In genomic region chr2:176483481-176483880, GRCh38 we compare ENCODE assay signal across 23 cellular contexts.
DNase-seq lines count a peak whose midpoint lies in the region; ATAC-seq, FAIRE-seq and TF ChIP-seq lines count a peak whose summit lies in the region.
"Had no signal": no experiment of that assay in that cellular context is flagged by ENCODE, and none has a peak within 500 bp of the region (broad histone marks: within the 10 kb centered on the region; RNA-seq: fewer than 3 reads in every experiment).

No MANE protein-coding gene starts in this region.

- DNase-seq in SK-N-SH (no peak), keratinocyte (ENCODE audit: low read depth, low spot score) (no peak), colonic mucosa (no peak)
- DNase-seq: Caco-2; CD4-positive, CD25-positive, alpha-beta regulatory T cell; CD8-positive, alpha-beta T cell; DMS153; DND-41; GDM1; GM23248; H7; HCEC 1CT had no signal

- H3K27ac Mint-ChIP-seq in nephron, result peak overlapping the region; percentile 58 to 87 (median 67)
- H3K27ac Mint-ChIP-seq: B cell; CD4-positive, CD25-positive, alpha-beta regulatory T cell; CD8-positive, alpha-beta T cell had no signal

- POLR2A ChIA-PET in SK-N-SH (lab: Yijun Ruan, JAX), result no interaction called here

- H3K27ac ChIP-seq in SK-N-SH (ENCODE audit: low read depth in 2 of 2, low read length in 1 of 2) (no peak overlapping the region), keratinocyte (ENCODE audit: control insufficient read depth, insufficient read depth, low read length) (no peak overlapping the region), colonic mucosa (no peak overlapping the region)
- H3K27ac ChIP-seq: 22Rv1, BLaER1, C4-2B, GM23248 had no signal

- no peaks in the 10 kb centered on the region; the same call in 1 of the 2 replicates for H3K9me3 ChIP-seq in SK-N-SH
- H3K9me3 ChIP-seq in keratinocyte (ENCODE audit: control insufficient read depth, low read depth, low read length), result no peaks in the 10 kb centered on the region
- H3K9me3 ChIP-seq in colonic mucosa, result no peaks in the 10 kb centered on the region
- H3K9me3 ChIP-seq: BLaER1, Caco-2 had no signal

- H3K36me3 ChIP-seq in SK-N-SH (replicated peaks in 1 of 2; ENCODE audit: control insufficient read depth in 1 of 2, insufficient read depth in 2 of 2, low read length in 1 of 2) (no peaks in the 10 kb centered on the region), keratinocyte (ENCODE audit: control insufficient read depth in 2 of 2, extremely low read depth in 1 of 2, insufficient read depth in 2 of 2, low read length in 2 of 2) (no peaks in the 10 kb centered on the region), colonic mucosa (no peaks in the 10 kb centered on the region)
- H3K36me3 ChIP-seq: BLaER1 had no signal

- WGBS in SK-N-SH (ENCODE audit: low lambda C conversion rate), result 73% methylated on average over 7 of the region's 7 CpGs

- H3K4me3 ChIP-seq in SK-N-SH (ENCODE audit: low read depth in 2 of 2, low read length in 1 of 2) (no peak overlapping the region), keratinocyte (ENCODE audit: control insufficient read depth in 2 of 3, extremely low read depth in 1 of 3, insufficient read depth in 2 of 3, low read depth in 1 of 3, low read length in 3 of 3) (no peak overlapping the region), colonic mucosa (no peak overlapping the region)
- H3K4me3 ChIP-seq: BLaER1, GM23248 had no signal

- ATAC-seq in SK-N-SH treated with all-trans-retinoic acid at 6 μM for 48 hours (peak; percentile 4; the same call in 1 of the 3 replicates), HG03139 (IDR thresholded peaks at IDR 0.05; ENCODE audit: unreplicated experiment) (no peak), GM18498 (IDR thresholded peaks at IDR 0.05; ENCODE audit: unreplicated experiment) (no peak)
- ATAC-seq: CD8-positive, alpha-beta T cell had no signal

- H3K27me3 ChIP-seq in SK-N-SH (ENCODE audit: insufficient read depth) (no peaks in the 10 kb centered on the region), keratinocyte (ENCODE audit: control insufficient read depth, extremely low read depth, insufficient read depth, low read length) (no peaks in the 10 kb centered on the region), colonic mucosa (no peaks in the 10 kb centered on the region)
- H3K27me3 ChIP-seq: BLaER1 had no signal

- no peaks in the 10 kb centered on the region for H3K9me2 ChIP-seq in SK-N-SH

- H3K36me3 Mint-ChIP-seq in nephron (ENCODE audit: low read depth), result no peaks in the 10 kb centered on the region
- H3K36me3 Mint-ChIP-seq: CD4-positive, CD25-positive, alpha-beta regulatory T cell; CD8-positive, alpha-beta T cell had no signal

- no peak overlapping the region for H3K4me3 Mint-ChIP-seq in nephron
- H3K4me3 Mint-ChIP-seq: B cell; CD4-positive, CD25-positive, alpha-beta regulatory T cell; CD8-positive, alpha-beta T cell had no signal

- intact Hi-C loops in colonic mucosa (cut with DNase I), result no loop called here

- CTCF ChIA-PET in SK-N-SH (lab: Yijun Ruan, JAX), result interaction anchor here (1.0 kb wide), 1 partner anchor 10 kb away, joined by 3 read pairs; no protein-coding TSS in a partner anchor

- no peaks in the 10 kb centered on the region for H3K79me2 ChIP-seq in SK-N-SH (ENCODE audit: insufficient read depth)
- H3K79me2 ChIP-seq in keratinocyte (ENCODE audit: control insufficient read depth, insufficient read depth, low read length), result no peaks in the 10 kb centered on the region

- H3K4me1 Mint-ChIP-seq in nephron, result peaks cover 42% of the 10 kb centered on the region
- H3K4me1 Mint-ChIP-seq: B cell; CD4-positive, CD25-positive, alpha-beta regulatory T cell had no signal

- no peaks in the 10 kb centered on the region for H3K9me1 ChIP-seq in keratinocyte (ENCODE audit: control insufficient read depth, extremely low read depth, insufficient read depth, low read length)

- H2AFZ ChIP-seq in SK-N-SH (ENCODE audit: low read depth) (no peak overlapping the region), keratinocyte (ENCODE audit: control insufficient read depth, low read length) (peak overlapping the region; percentile 66)
- H2AFZ ChIP-seq: GM23248 had no signal

- no peaks in the 10 kb centered on the region for H3K9me3 Mint-ChIP-seq in nephron
- H3K9me3 Mint-ChIP-seq: CD8-positive, alpha-beta T cell had no signal

- no peaks in the 10 kb centered on the region for H3F3A ChIP-seq in SK-N-SH (replicated peaks; ENCODE audit: insufficient read depth)

- dilution Hi-C loops in keratinocyte (cut with MboI; ENCODE audit: extremely low pct_ligation_motif_present, low sequenced_read_pairs), result no loop called here

- H3K9ac ChIP-seq in SK-N-SH, result no peak overlapping the region
- no peak overlapping the region for H3K9ac ChIP-seq in keratinocyte (ENCODE audit: control insufficient read depth, extremely low read depth, insufficient read depth, low read length)
- H3K9ac ChIP-seq in colonic mucosa (ENCODE audit: low read depth in 2 of 2, low read length in 2 of 2), result no peak overlapping the region
- H3K9ac ChIP-seq: BLaER1, GM23248 had no signal

- H3K4me1 ChIP-seq in SK-N-SH (ENCODE audit: control insufficient read depth in 1 of 2, insufficient read depth in 2 of 2, low read depth in 1 of 2, low read length in 1 of 2) (peaks cover 0 to 14% of the 10 kb centered on the region in 2 experiments; a peak in 2 of 4 replicates), keratinocyte (ENCODE audit: control insufficient read depth, extremely low read depth, insufficient read depth, low read length) (peaks cover 16% of the 10 kb centered on the region), colonic mucosa (no peaks in the 10 kb centered on the region)
- H3K4me1 ChIP-seq: BLaER1, Caco-2 had no signal

- H3K27me3 Mint-ChIP-seq in nephron (ENCODE audit: low read depth), result no peaks in the 10 kb centered on the region

- TF ChIP-seq EP300 in SK-N-SH (IDR thresholded peaks at IDR 0.05; ENCODE audit: borderline replicate concordance in 1 of 2, low read depth in 1 of 2, low read length in 1 of 2), result no peak

- TF ChIP-seq RAD21 in SK-N-SH (IDR thresholded peaks at IDR 0.05; ENCODE audit: low read length), result no peak

- H3K4me2 ChIP-seq in SK-N-SH (no peak overlapping the region), keratinocyte (ENCODE audit: control insufficient read depth, extremely low read depth, insufficient read depth, low read depth, low read length) (peak overlapping the region; percentile 53)
- H3K4me2 ChIP-seq: BLaER1 had no signal

- FAIRE-seq in keratinocyte (lab: Jason Lieb, UNC), result peak; percentile 61
- FAIRE-seq: A204.1, GM12891, H1 had no signal

- TF ChIP-seq CTCF in SK-N-SH (IDR thresholded peaks at IDR 0.05), result no peak
- no peak for TF ChIP-seq CTCF in keratinocyte (optimal IDR thresholded peaks at IDR 0.05 in 1 of 3, IDR thresholded peaks at IDR 0.05 in 1 of 3, conservative IDR thresholded peaks at IDR 0.05 in 1 of 3; ENCODE audit: extremely low read depth in 1 of 3, insufficient read depth in 2 of 3, low read length in 3 of 3)
- no peak for TF ChIP-seq CTCF in nephron (IDR thresholded peaks at IDR 0.05; ENCODE audit: unreplicated experiment in 3 of 3)
- no peak for TF ChIP-seq CTCF in colonic mucosa (IDR thresholded peaks at IDR 0.05)

- H4K20me1 ChIP-seq in SK-N-SH (ENCODE audit: insufficient read depth) (no peaks in the 10 kb centered on the region), keratinocyte (ENCODE audit: control insufficient read depth, extremely low read depth, insufficient read depth, low read length) (no peaks in the 10 kb centered on the region)
- H4K20me1 ChIP-seq: BLaER1 had no signal

TF ChIP-seq in SK-N-SH treated with all-trans-retinoic acid at 6 μM for 48 hours, 23 proteins besides CTCF, POLR2A, EP300 and RAD21:
- TF ChIP-seq RARB (CRISPR knock-in tag; IDR thresholded peaks at IDR 0.05) (peak; percentile 17; the same call in 1 of the 2 replicates), ARNTL (CRISPR knock-in tag; IDR thresholded peaks at IDR 0.05; ENCODE audit: borderline replicate concordance, low read depth) (no peak)
TF ChIP-seq in SK-N-SH treated with all-trans-retinoic acid at 6 μM for 48 hours: peak in this region for 1.

TF ChIP-seq in SK-N-SH, 30 proteins besides CTCF, POLR2A, EP300 and RAD21:
- no peak for TF ChIP-seq MEF2A (IDR thresholded peaks at IDR 0.05; ENCODE audit: borderline replicate concordance, low read depth)
- no peak for TF ChIP-seq FOSL2 (IDR thresholded peaks at IDR 0.05; ENCODE audit: borderline replicate concordance, low read depth)
- TF ChIP-seq RXRA (IDR thresholded peaks at IDR 0.05; ENCODE audit: borderline replicate concordance, low read depth), result no peak
- TF ChIP-seq RCOR1 (IDR thresholded peaks at IDR 0.05; ENCODE audit: low read length), result no peak
- TF ChIP-seq, protein P1, sequence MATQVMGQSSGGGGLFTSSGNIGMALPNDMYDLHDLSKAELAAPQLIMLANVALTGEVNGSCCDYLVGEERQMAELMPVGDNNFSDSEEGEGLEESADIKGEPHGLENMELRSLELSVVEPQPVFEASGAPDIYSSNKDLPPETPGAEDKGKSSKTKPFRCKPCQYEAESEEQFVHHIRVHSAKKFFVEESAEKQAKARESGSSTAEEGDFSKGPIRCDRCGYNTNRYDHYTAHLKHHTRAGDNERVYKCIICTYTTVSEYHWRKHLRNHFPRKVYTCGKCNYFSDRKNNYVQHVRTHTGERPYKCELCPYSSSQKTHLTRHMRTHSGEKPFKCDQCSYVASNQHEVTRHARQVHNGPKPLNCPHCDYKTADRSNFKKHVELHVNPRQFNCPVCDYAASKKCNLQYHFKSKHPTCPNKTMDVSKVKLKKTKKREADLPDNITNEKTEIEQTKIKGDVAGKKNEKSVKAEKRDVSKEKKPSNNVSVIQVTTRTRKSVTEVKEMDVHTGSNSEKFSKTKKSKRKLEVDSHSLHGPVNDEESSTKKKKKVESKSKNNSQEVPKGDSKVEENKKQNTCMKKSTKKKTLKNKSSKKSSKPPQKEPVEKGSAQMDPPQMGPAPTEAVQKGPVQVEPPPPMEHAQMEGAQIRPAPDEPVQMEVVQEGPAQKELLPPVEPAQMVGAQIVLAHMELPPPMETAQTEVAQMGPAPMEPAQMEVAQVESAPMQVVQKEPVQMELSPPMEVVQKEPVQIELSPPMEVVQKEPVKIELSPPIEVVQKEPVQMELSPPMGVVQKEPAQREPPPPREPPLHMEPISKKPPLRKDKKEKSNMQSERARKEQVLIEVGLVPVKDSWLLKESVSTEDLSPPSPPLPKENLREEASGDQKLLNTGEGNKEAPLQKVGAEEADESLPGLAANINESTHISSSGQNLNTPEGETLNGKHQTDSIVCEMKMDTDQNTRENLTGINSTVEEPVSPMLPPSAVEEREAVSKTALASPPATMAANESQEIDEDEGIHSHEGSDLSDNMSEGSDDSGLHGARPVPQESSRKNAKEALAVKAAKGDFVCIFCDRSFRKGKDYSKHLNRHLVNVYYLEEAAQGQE (IDR thresholded peaks at IDR 0.05; ENCODE audit: low read depth, low read length), result no peak
- TF ChIP-seq NRF1 (IDR thresholded peaks at IDR 0.05; ENCODE audit: low read depth, low read length), result no peak
